ENCODE assay signal across 15 cellular contexts in genomic region chr17:73782641-73783381, GRCh38.
DNase-seq lines count a peak whose midpoint lies in the region; TF ChIP-seq lines count a peak whose summit lies in the region.
"Had no signal": no experiment of that assay in that cellular context is flagged by ENCODE, and none has a peak within 500 bp of the region (broad histone marks: within the 10 kb centered on the region; RNA-seq: fewer than 3 reads in every experiment).

No MANE protein-coding gene starts in this region.

- DNase-seq in COLO668 (lab: John Stamatoyannopoulos, UW; ENCODE audit: unreplicated experiment) (peak; percentile 11), GM06990 (ENCODE audit: extremely low read depth, insufficient read length) (no peak), NCI-H69 (lab: John Stamatoyannopoulos, UW) (peak; percentile 57), iPS DF 19.7 (ENCODE audit: low read depth, low spot score) (peak; percentile 56), OCI-M1 (lab: John Stamatoyannopoulos, UW) (no peak), AG08395 (ENCODE audit: low spot score) (no peak), cardiac septum (ENCODE audit: low spot score) (no peak)
- DNase-seq: activated naive CD4-positive, alpha-beta T cell treated with Interleukin-2 at 50 U/mL for 16 hours; head of caudate nucleus; left ventricle myocardium inferior; NCI-H1417 treated with DMSO at 0.1 percent for 48 hours; nephron progenitor cell; T-helper 9 cell had no signal

- TF ChIP-seq CTCF in GM06990 (IDR thresholded peaks at IDR 0.05; ENCODE audit: insufficient read depth, low read length, poor library complexity, severe bottlenecking), result peak; percentile 25

- H3K27me3 ChIP-seq in GM06990 (replicated peaks; ENCODE audit: control insufficient read depth, insufficient read depth, low read length), result no peaks in the 10 kb centered on the region; the same call in none of the 2 replicates
- H3K27me3 ChIP-seq: cardiac muscle cell had no signal

- H3K36me3 ChIP-seq in GM06990 (ENCODE audit: control insufficient read depth, insufficient read depth, low read length), result no peaks in the 10 kb centered on the region
- H3K36me3 ChIP-seq: cardiac muscle cell, left ventricle myocardium inferior, suprapubic skin had no signal

- intact Hi-C loops in cardiac septum (cut with DNase I), result no loop called here

- H3K4me3 ChIP-seq in GM06990 (replicated peaks; ENCODE audit: low read depth, low read length), result no peak overlapping the region
- H3K4me3 ChIP-seq: cardiac muscle cell, left ventricle myocardium inferior, suprapubic skin had no signal

Comparison
In these comparisons a context has a peak if more than half of its experiments do, and no peak if none do; other contexts are left out.
1. DNase-seq: peak in COLO668 (single experiment), NCI-H69 (single experiment) and iPS DF 19.7 (single experiment); none in GM06990 (single experiment), OCI-M1 (single experiment), AG08395 (single experiment) and cardiac septum (single experiment).